Comparison of ENCODE assay signal across 8 cellular contexts in genomic region chr4:163710158-163710557, GRCh38.
"Had no signal": no experiment of that assay in that cellular context is flagged by ENCODE, and none has a peak within 500 bp of the region (broad histone marks: within the 10 kb centered on the region; RNA-seq: fewer than 3 reads in every experiment).

No MANE protein-coding gene starts in this region.

- ATAC-seq: GM12878 had no signal

- DNase-seq: GDM1, GF-D8 had no signal

- H3K4me3 ChIP-seq: GM12878 had no signal

- FAIRE-seq: G401.6, GM12878, GM12891, GM12892, GM18507, GM19239 had no signal
